Comparison of ENCODE assay signal across 1 cellular context in the genomic region with DNA sequence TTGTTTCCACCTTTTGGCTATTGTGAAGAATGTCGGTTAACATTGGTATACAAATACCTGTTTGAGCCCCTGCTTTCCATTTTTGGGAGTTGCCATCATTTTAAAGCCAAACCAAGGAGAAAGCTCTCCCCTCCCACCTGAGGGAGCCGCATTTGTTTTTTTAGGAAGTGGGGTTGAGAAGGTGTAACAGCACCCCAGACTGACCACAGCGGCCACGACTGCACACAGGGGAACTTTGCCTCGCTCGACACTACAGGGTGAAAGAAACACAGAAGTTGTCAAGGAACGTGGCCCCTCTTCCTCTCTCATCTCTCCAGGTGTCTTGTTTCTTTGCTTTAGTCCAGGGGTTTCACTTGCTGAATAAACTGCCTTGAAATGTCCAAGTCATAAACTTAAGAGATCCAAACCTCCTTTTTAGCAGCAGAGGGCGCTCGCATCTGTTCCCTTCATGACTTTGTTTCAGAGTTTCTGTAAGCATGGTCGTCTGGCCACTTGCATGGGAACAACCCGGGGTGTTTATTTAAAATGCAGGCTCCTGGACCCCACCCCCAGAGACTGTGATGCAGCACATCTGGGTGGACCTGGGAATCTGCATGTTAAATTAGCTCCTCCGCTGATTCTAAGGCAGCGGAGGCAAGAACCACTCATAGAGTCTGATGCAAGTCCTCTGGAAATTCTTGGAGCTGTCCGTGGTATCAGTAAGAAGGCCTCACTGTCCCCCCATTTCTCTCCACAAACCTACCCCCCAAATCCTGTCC.
TF ChIP-seq lines count a peak whose summit lies in the region.

No MANE protein-coding gene starts in this region.

TF ChIP-seq in H1, 55 proteins besides CTCF, POLR2A, EP300 and RAD21:
- no peak for TF ChIP-seq TBP (IDR thresholded peaks at IDR 0.05; ENCODE audit: low read depth, low read length)
- no peak for TF ChIP-seq NRF1 (IDR thresholded peaks at IDR 0.05; ENCODE audit: low read depth, low read length)
- TF ChIP-seq SP1 (IDR thresholded peaks at IDR 0.05; ENCODE audit: low read depth, low read length): no peak
- no peak for TF ChIP-seq TCF12 (IDR thresholded peaks at IDR 0.05; ENCODE audit: low read depth, low read length)
- TF ChIP-seq CEBPB (IDR thresholded peaks at IDR 0.05; ENCODE audit: low read depth, low read length): peak; percentile 62; the same call in 1 of the 2 replicates
- TF ChIP-seq EGR1 (IDR thresholded peaks at IDR 0.05; ENCODE audit: borderline replicate concordance, low read depth, low read length): no peak
- no peak for TF ChIP-seq ZNF274 (IDR thresholded peaks at IDR 0.05; ENCODE audit: borderline replicate concordance, extremely low read depth, low read length)
- no peak for TF ChIP-seq CBX5 (IDR thresholded peaks at IDR 0.05; ENCODE audit: low read depth, low read length)
- TF ChIP-seq SIX5 (IDR thresholded peaks at IDR 0.05; ENCODE audit: low read depth, low read length): no peak
- no peak for TF ChIP-seq POLR2AphosphoS5 (IDR thresholded peaks at IDR 0.05; ENCODE audit: low read depth, low read length)
- TF ChIP-seq MAFK (IDR thresholded peaks at IDR 0.05; ENCODE audit: low read depth, low read length): no peak
- no peak for TF ChIP-seq GTF2F1 (IDR thresholded peaks at IDR 0.05; ENCODE audit: borderline replicate concordance, low read depth, low read length)
- no peak for TF ChIP-seq ASH2L (IDR thresholded peaks at IDR 0.05; ENCODE audit: low read length)
- no peak for TF ChIP-seq HDAC2 (IDR thresholded peaks at IDR 0.05; ENCODE audit: borderline replicate concordance in 1 of 2, low read depth in 2 of 2, low read length in 2 of 2)
- no peak for TF ChIP-seq NANOG (IDR thresholded peaks at IDR 0.05; ENCODE audit: insufficient read depth, low read depth, low read length, poor library complexity, severe bottlenecking)
- TF ChIP-seq, protein P1, sequence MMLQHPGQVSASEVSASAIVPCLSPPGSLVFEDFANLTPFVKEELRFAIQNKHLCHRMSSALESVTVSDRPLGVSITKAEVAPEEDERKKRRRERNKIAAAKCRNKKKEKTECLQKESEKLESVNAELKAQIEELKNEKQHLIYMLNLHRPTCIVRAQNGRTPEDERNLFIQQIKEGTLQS (IDR thresholded peaks at IDR 0.05; ENCODE audit: insufficient read depth, low read depth, low read length): 0 out of 2 replicates have a peak, but pooled peaks have one; percentile 3
- no peak for TF ChIP-seq CBX8 (IDR thresholded peaks at IDR 0.05; ENCODE audit: borderline replicate concordance, low read depth, low read length)
- TF ChIP-seq TEAD4 (IDR thresholded peaks at IDR 0.05; ENCODE audit: low read depth, low read length): 0 out of 2 replicates have a peak, but pooled peaks have one; percentile 36
- TF ChIP-seq JUN (IDR thresholded peaks at IDR 0.05; ENCODE audit: low read depth, low read length): no peak
- no peak for TF ChIP-seq PHF8 (conservative IDR thresholded peaks at IDR 0.05; ENCODE audit: low read depth, low read length)
- no peak for TF ChIP-seq KDM5A (IDR thresholded peaks at IDR 0.05; ENCODE audit: low read length)
- TF ChIP-seq CHD1 (IDR thresholded peaks at IDR 0.05; ENCODE audit: low read depth, low read length): no peak
- no peak for TF ChIP-seq CTBP2 (IDR thresholded peaks at IDR 0.05; ENCODE audit: borderline replicate concordance, insufficient read depth, insufficient read length, low read length)
- peak; percentile 64 for TF ChIP-seq KDM4A (IDR thresholded peaks at IDR 0.05; ENCODE audit: low read depth, low read length, severe bottlenecking)
- 0 out of 4 replicates have a peak, but pooled peaks of 1 of the 2 experiments have one; percentile 29 for TF ChIP-seq SIN3A (conservative IDR thresholded peaks at IDR 0.05 in 1 of 2, IDR thresholded peaks at IDR 0.05 in 1 of 2; ENCODE audit: low read depth in 1 of 2, low read length in 2 of 2)
- no peak for TF ChIP-seq RXRA (IDR thresholded peaks at IDR 0.05; ENCODE audit: insufficient read depth, low read depth, low read length)
